12 cellular contexts compared by ENCODE assay signal in genomic region chr17:36942031-36942599, GRCh38. TPM values are rescaled to one million over a fixed set of nuclear protein-coding genes. Genes with fewer than 3 reads are reported as not detected.
DNase-seq lines count a peak whose midpoint lies in the region; ATAC-seq, FAIRE-seq and TF ChIP-seq lines count a peak whose summit lies in the region.
"Had no signal": no experiment of that assay in that cellular context is flagged by ENCODE, and none has a peak within 500 bp of the region (broad histone marks: within the 10 kb centered on the region; RNA-seq: fewer than 3 reads in every experiment).

No MANE protein-coding gene starts in this region.

- H3K27ac ChIP-seq in kidney (ENCODE audit: low read depth in 2 of 2, low read length in 2 of 2) (peak overlapping the region; percentile 2 to 54), suprapubic skin (no peak overlapping the region)
- H3K27ac ChIP-seq: gastroesophageal sphincter had no signal

- no peak for ATAC-seq in activated naive CD8-positive, alpha-beta T cell treated with anti-CD3 and anti-CD28 coated beads, Interleukin-2, amount 50 U/mL, for 24 hours
- no peak for ATAC-seq in HG03025 (IDR thresholded peaks at IDR 0.05; ENCODE audit: low FRiP score, unreplicated experiment)
- ATAC-seq in GM18907 (IDR thresholded peaks at IDR 0.05; ENCODE audit: unreplicated experiment), result no peak
- ATAC-seq: gastroesophageal sphincter had no signal

- DNase-seq in activated naive CD4-positive, alpha-beta T cell treated with Interleukin-2 at 50 U/mL for 16 hours, result no peak
- DNase-seq in activated naive CD8-positive, alpha-beta T cell treated with anti-CD3 and anti-CD28 coated beads, Interleukin-2, amount 50 U/mL, for 24 hours, result no peak
- DNase-seq in kidney, result no peak
- DNase-seq in suprapubic skin (ENCODE audit: low spot score in 2 of 2), result no peak
- DNase-seq in CD1c-positive myeloid dendritic cell (ENCODE audit: extremely low spot score), result no peak
- DNase-seq: amniotic stem cell; KBM-7; stimulated activated naive CD4-positive, alpha-beta T cell treated with Interleukin-2 at 50 U/mL for 16 hours had no signal

- no peak overlapping the region for H3K27ac Mint-ChIP-seq in activated naive CD4-positive, alpha-beta T cell treated with anti-CD3 and anti-CD28 coated beads, Interleukin-2, amount 50 U/mL, for 24 hours
- H3K27ac Mint-ChIP-seq in activated naive CD8-positive, alpha-beta T cell treated with anti-CD3 and anti-CD28 coated beads, Interleukin-2, amount 50 U/mL, for 24 hours, result no peak overlapping the region

- H3K36me3 ChIP-seq in kidney (ENCODE audit: control insufficient read depth in 1 of 2, insufficient read depth in 2 of 2, low read length in 2 of 2) (no peaks in the 10 kb centered on the region), suprapubic skin (no peaks in the 10 kb centered on the region)
- H3K36me3 ChIP-seq: gastroesophageal sphincter had no signal

- peak overlapping the region in 1 of 2 donors; percentile 35 for H3K9ac ChIP-seq in kidney (ENCODE audit: low read length in 2 of 2)

- H3K9me3 ChIP-seq in kidney (ENCODE audit: control insufficient read depth in 1 of 2, low read length in 2 of 2) (no peaks in the 10 kb centered on the region), suprapubic skin (no peaks in the 10 kb centered on the region)
- H3K9me3 ChIP-seq: gastroesophageal sphincter had no signal

- H3K4me3 Mint-ChIP-seq in activated naive CD4-positive, alpha-beta T cell treated with anti-CD3 and anti-CD28 coated beads, Interleukin-2, amount 50 U/mL, for 24 hours, result peak overlapping the region; percentile 5
- H3K4me3 Mint-ChIP-seq in activated naive CD8-positive, alpha-beta T cell treated with anti-CD3 and anti-CD28 coated beads, Interleukin-2, amount 50 U/mL, for 24 hours, result peak overlapping the region; percentile 0

- WGBS in suprapubic skin, result 5% methylated on average over 45 of the region's 56 CpGs

- intact Hi-C loops in kidney (cut with DNase I), result no loop called here

- TF ChIP-seq EP300 in suprapubic skin (IDR thresholded peaks at IDR 0.05), result no peak

- H3K4me3 ChIP-seq in kidney (ENCODE audit: low read length in 2 of 2) (peak overlapping the region; percentile 45 to 64), suprapubic skin (peak overlapping the region; percentile 23)

- peaks cover 99% of the 10 kb centered on the region for H3K27me3 ChIP-seq in suprapubic skin

- H3K27me3 Mint-ChIP-seq in activated naive CD4-positive, alpha-beta T cell treated with anti-CD3 and anti-CD28 coated beads, Interleukin-2, amount 50 U/mL, for 24 hours, result peaks cover 58% of the 10 kb centered on the region
- H3K27me3 Mint-ChIP-seq in activated naive CD8-positive, alpha-beta T cell treated with anti-CD3 and anti-CD28 coated beads, Interleukin-2, amount 50 U/mL, for 24 hours, result peaks cover 84% of the 10 kb centered on the region

- no peaks in the 10 kb centered on the region for H3K9me3 Mint-ChIP-seq in activated naive CD4-positive, alpha-beta T cell treated with anti-CD3 and anti-CD28 coated beads, Interleukin-2, amount 50 U/mL, for 24 hours
- H3K9me3 Mint-ChIP-seq in activated naive CD8-positive, alpha-beta T cell treated with anti-CD3 and anti-CD28 coated beads, Interleukin-2, amount 50 U/mL, for 24 hours, result no peaks in the 10 kb centered on the region

- no peak for TF ChIP-seq POLR2A in suprapubic skin (IDR thresholded peaks at IDR 0.05)

- H3K4me1 Mint-ChIP-seq in activated naive CD4-positive, alpha-beta T cell treated with anti-CD3 and anti-CD28 coated beads, Interleukin-2, amount 50 U/mL, for 24 hours, result peaks cover 46% of the 10 kb centered on the region
- peaks cover 34% of the 10 kb centered on the region for H3K4me1 Mint-ChIP-seq in activated naive CD8-positive, alpha-beta T cell treated with anti-CD3 and anti-CD28 coated beads, Interleukin-2, amount 50 U/mL, for 24 hours

- no peak for FAIRE-seq in kidney (lab: Jason Lieb, UNC)

- no peaks in the 10 kb centered on the region for H3K36me3 Mint-ChIP-seq in activated naive CD4-positive, alpha-beta T cell treated with anti-CD3 and anti-CD28 coated beads, Interleukin-2, amount 50 U/mL, for 24 hours
- no peaks in the 10 kb centered on the region for H3K36me3 Mint-ChIP-seq in activated naive CD8-positive, alpha-beta T cell treated with anti-CD3 and anti-CD28 coated beads, Interleukin-2, amount 50 U/mL, for 24 hours (ENCODE audit: low read depth)

- H3K4me1 ChIP-seq in kidney (ENCODE audit: control insufficient read depth in 1 of 2, insufficient read depth in 1 of 2, low read depth in 1 of 2, low read length in 2 of 2) (peaks cover 0 to 3% of the 10 kb centered on the region in 2 donors), suprapubic skin (peaks cover 51% of the 10 kb centered on the region)

- TF ChIP-seq CTCF in kidney (IDR thresholded peaks at IDR 0.05; ENCODE audit: borderline replicate concordance, extremely low read depth, insufficient read depth) (no peak), suprapubic skin (IDR thresholded peaks at IDR 0.05) (no peak)

RNA-seq across cellular contexts. Expression of gene LHX1, which starts 4.8 kb away (rescaled TPM):
- total RNA-seq in kidney (18.4 TPM), suprapubic skin (not detected)
- 10.6 TPM for polyA plus RNA-seq in kidney (ENCODE audit: insufficient read depth, low read depth, low replicate concordance)
- total RNA-seq: gastroesophageal sphincter had no signal

RNA-seq across cellular contexts. Expression of gene AATF, which starts 6.6 kb away (rescaled TPM):
- total RNA-seq in kidney, result 36.8 TPM
- 50.4 TPM for polyA plus RNA-seq in kidney (ENCODE audit: insufficient read depth, low read depth, low replicate concordance)
- total RNA-seq in suprapubic skin, result 10 to 100 TPM; 32.5 to 38.2 (median 36.0) TPM

Comparison
In these comparisons a context has a peak if more than half of its experiments do, and no peak if none do; other contexts are left out.
1. RNA of gene LHX1, which starts 4.8 kb away (total RNA-seq): 18.4 TPM in kidney (single experiment); not detected in suprapubic skin; every median in the first group is over 10 times any median in the second.